Comparison of ENCODE assay signal across 18 cellular contexts in genomic region chr1:240086726-240087125, GRCh38. TPM values are rescaled to one million over a fixed set of nuclear protein-coding genes. Genes with fewer than 3 reads are reported as not detected.
DNase-seq lines count a peak whose midpoint lies in the region; ATAC-seq and TF ChIP-seq lines count a peak whose summit lies in the region.
"Had no signal": no experiment of that assay in that cellular context is flagged by ENCODE, and none has a peak within 500 bp of the region (broad histone marks: within the 10 kb centered on the region; RNA-seq: fewer than 3 reads in every experiment).

No MANE protein-coding gene starts in this region.

- peaks cover 7% of the 10 kb centered on the region; the same call in 1 of the 2 replicates for H3K79me2 ChIP-seq in PC-3 (ENCODE audit: low read length)

- H3K27me3 Mint-ChIP-seq in chondrocyte (ENCODE audit: low read depth) = peaks cover 4% of the 10 kb centered on the region

- peak overlapping the region; percentile 53 for H3K27ac Mint-ChIP-seq in chondrocyte (ENCODE audit: unreplicated experiment)

- peak overlapping the region; percentile 79 for H3K4me2 ChIP-seq in PC-3 (ENCODE audit: low read length)
- H3K4me2 ChIP-seq in skeletal muscle satellite cell (ENCODE audit: low read length) = peak overlapping the region; percentile 49

- H3K27me3 ChIP-seq in PC-3 (ENCODE audit: low read length) (no peaks in the 10 kb centered on the region), skeletal muscle satellite cell (ENCODE audit: control insufficient read depth, insufficient read depth, low read length) (peaks cover 3% of the 10 kb centered on the region), heart right ventricle (peaks cover 3 to 72% (median 61%) of the 10 kb centered on the region in 7 donors), tibial artery (peaks cover 0 to 24% of the 10 kb centered on the region in 2 donors)

- peak overlapping the region; percentile 33 for H3K9ac ChIP-seq in PC-3 (ENCODE audit: low read length)
- H3K9ac ChIP-seq in skeletal muscle satellite cell (ENCODE audit: low read depth, low read length) = peak overlapping the region; percentile 25

- DNase-seq in ELR (ENCODE audit: low read depth) (peak; percentile 85), PC-3 (peak; percentile 89), chondrocyte (ENCODE audit: low spot score) (no peak), NCI-H226 (no peak), heart right ventricle (no peak), NCI-H1092 treated with DMSO at 0.1 percent for 48 hours (lab: John Stamatoyannopoulos, UW) (no peak), tibial artery (no peak)
- DNase-seq: DND-41, H7, KBM-7, NCI-H1436 treated with DMSO at 0.1 percent for 48 hours, NCI-H2081, NCI-H510A treated with DMSO at 0.1 percent for 48 hours, NCI-H82, T-helper 1 cell had no signal

- no peaks in the 10 kb centered on the region for H3K9me2 ChIP-seq in PC-3 (replicated peaks; ENCODE audit: low read length)

- H3K27ac ChIP-seq in PC-3 (ENCODE audit: low read length) (peak overlapping the region; percentile 83), heart right ventricle (no peak overlapping the region), tibial artery (no peak overlapping the region)
- H3K27ac ChIP-seq: C4-2B, HL-60 had no signal

- H4K20me1 ChIP-seq in PC-3 (ENCODE audit: low read length) = no peaks in the 10 kb centered on the region

- H3K4me3 Mint-ChIP-seq in chondrocyte (ENCODE audit: unreplicated experiment) = no peak overlapping the region

- H3K4me1 ChIP-seq in PC-3 (ENCODE audit: insufficient read depth, low read length) (peaks cover 61% of the 10 kb centered on the region), skeletal muscle satellite cell (ENCODE audit: control insufficient read depth, insufficient read depth, low read length) (peaks cover 21% of the 10 kb centered on the region), heart right ventricle (peaks cover 0 to 6% (median 1%) of the 10 kb centered on the region in 9 donors), tibial artery (peaks cover 0 to 5% (median 2%) of the 10 kb centered on the region in 4 donors)

- H3F3A ChIP-seq in PC-3 (ENCODE audit: low read length, unreplicated experiment) = peaks cover 6% of the 10 kb centered on the region

- H3K36me3 ChIP-seq in PC-3 (ENCODE audit: low read depth, low read length) = no peaks in the 10 kb centered on the region
- H3K36me3 ChIP-seq in skeletal muscle satellite cell (ENCODE audit: insufficient read depth, low read length) = no peaks in the 10 kb centered on the region
- H3K36me3 ChIP-seq in heart right ventricle = no peaks in the 10 kb centered on the region
- H3K36me3 ChIP-seq in tibial artery = no peaks in the 10 kb centered on the region

- H3K9me3 Mint-ChIP-seq in chondrocyte (ENCODE audit: low read depth) = no peaks in the 10 kb centered on the region

- CTCF ChIA-PET in PC-3 (lab: Charles Lee) = interaction anchor here (0.5 to 1.1 kb wide), 2 partner anchors 15 to 62 kb away, joined by 3 read pairs; no protein-coding TSS in a partner anchor

- H3K4me3 ChIP-seq in PC-3 (ENCODE audit: low read length) = peak overlapping the region; percentile 51
- H3K4me3 ChIP-seq in skeletal muscle satellite cell (ENCODE audit: low read length) = no peak overlapping the region
- no peak overlapping the region for H3K4me3 ChIP-seq in heart right ventricle
- H3K4me3 ChIP-seq in tibial artery = no peak overlapping the region

- intact Hi-C loops in PC-3 (cut with micrococcal nuclease) (no loop called here), heart right ventricle (cut with DNase I) (no loop called here), tibial artery (cut with DNase I; ENCODE audit: low total_unique reads) (no loop called here)

- peaks cover 14% of the 10 kb centered on the region for H3K4me1 Mint-ChIP-seq in chondrocyte (ENCODE audit: low read depth)

- H3K9me3 ChIP-seq in PC-3 (ENCODE audit: low read length) (no peaks in the 10 kb centered on the region), skeletal muscle satellite cell (replicated peaks; ENCODE audit: low read length) (no peaks in the 10 kb centered on the region), heart right ventricle (no peaks in the 10 kb centered on the region), tibial artery (no peaks in the 10 kb centered on the region)

- TF ChIP-seq CTCF in PC-3 (conservative IDR thresholded peaks at IDR 0.05; ENCODE audit: low read depth, low read length) (no peak), chondrocyte (IDR thresholded peaks at IDR 0.05) (no peak), heart right ventricle (IDR thresholded peaks at IDR 0.05) (no peak), tibial artery (IDR thresholded peaks at IDR 0.05) (no peak)

- WGBS in heart right ventricle, 2 donors = 74 to 87% methylated on average over 1 of the region's 1 CpG

- peak; percentile 44 for ATAC-seq in PC-3
- ATAC-seq in heart right ventricle = no peak

- POLR2A ChIA-PET in PC-3 (lab: Charles Lee; ENCODE audit: unreplicated experiment) = interaction anchor here (0.6 to 0.7 kb wide), 2 partner anchors 56 to 199 kb away, joined by 3 to 4 read pairs; no protein-coding TSS in a partner anchor

- BruUV-seq in PC-3 (replicated peaks; lab: Mats Ljungman, UMichigan) = no TSS peak

- peak overlapping the region; percentile 10; the same call in 1 of the 2 replicates for H2AFZ ChIP-seq in PC-3 (ENCODE audit: low read length)

- no peaks in the 10 kb centered on the region for H3K36me3 Mint-ChIP-seq in chondrocyte (ENCODE audit: low read depth)

RNA-seq across cellular contexts. Expression of gene FMN2, which starts 5.0 kb away (rescaled TPM):
- total RNA-seq in PC-3 (2014; rRNA removed) = 4.6 and 8.3 TPM in 2 replicates
- 3.5 to 4.1 TPM (median 3.8 TPM) in 3 replicates for total RNA-seq in chondrocyte
- total RNA-seq in skeletal muscle satellite cell (2012; rRNA removed) = 22.7 and 40.3 TPM in 2 replicates
- total RNA-seq in heart right ventricle = under 1 TPM in 2 of 10 donors, not detected in 8; 0.12 to 0.70 TPM
- polyA plus RNA-seq in heart right ventricle = under 1 TPM in 1 of 2 donors, not detected in 1; 0.03 TPM

Comparison
In these comparisons a context has a peak if more than half of its experiments do, and no peak if none do; other contexts are left out.
1. DNase-seq: peak in ELR (single experiment) and PC-3 (single experiment); none in chondrocyte (single experiment), NCI-H226 (single experiment), heart right ventricle (0 of 2), NCI-H1092 treated with DMSO at 0.1 percent for 48 hours (single experiment) and tibial artery (0 of 2).